ENCODE assay signal across 1 cellular context in genomic region chr4:153270361-153270760, GRCh38.
TF ChIP-seq lines count a peak whose summit lies in the region.

No MANE protein-coding gene starts in this region.

TF ChIP-seq in HepG2, 621 proteins besides CTCF, POLR2A, EP300 and RAD21 (continued from another document):
- TF ChIP-seq, protein P1, sequence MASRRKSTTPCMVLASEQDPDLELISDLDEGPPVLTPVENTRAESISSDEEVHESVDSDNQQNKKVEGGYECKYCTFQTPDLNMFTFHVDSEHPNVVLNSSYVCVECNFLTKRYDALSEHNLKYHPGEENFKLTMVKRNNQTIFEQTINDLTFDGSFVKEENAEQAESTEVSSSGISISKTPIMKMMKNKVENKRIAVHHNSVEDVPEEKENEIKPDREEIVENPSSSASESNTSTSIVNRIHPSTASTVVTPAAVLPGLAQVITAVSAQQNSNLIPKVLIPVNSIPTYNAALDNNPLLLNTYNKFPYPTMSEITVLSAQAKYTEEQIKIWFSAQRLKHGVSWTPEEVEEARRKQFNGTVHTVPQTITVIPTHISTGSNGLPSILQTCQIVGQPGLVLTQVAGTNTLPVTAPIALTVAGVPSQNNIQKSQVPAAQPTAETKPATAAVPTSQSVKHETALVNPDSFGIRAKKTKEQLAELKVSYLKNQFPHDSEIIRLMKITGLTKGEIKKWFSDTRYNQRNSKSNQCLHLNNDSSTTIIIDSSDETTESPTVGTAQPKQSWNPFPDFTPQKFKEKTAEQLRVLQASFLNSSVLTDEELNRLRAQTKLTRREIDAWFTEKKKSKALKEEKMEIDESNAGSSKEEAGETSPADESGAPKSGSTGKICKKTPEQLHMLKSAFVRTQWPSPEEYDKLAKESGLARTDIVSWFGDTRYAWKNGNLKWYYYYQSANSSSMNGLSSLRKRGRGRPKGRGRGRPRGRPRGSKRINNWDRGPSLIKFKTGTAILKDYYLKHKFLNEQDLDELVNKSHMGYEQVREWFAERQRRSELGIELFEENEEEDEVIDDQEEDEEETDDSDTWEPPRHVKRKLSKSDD (CRISPR knock-in tag; IDR thresholded peaks at IDR 0.05; ENCODE audit: low read depth), result no peak
- no peak for TF ChIP-seq KMT2A (CRISPR knock-in tag; IDR thresholded peaks at IDR 0.05)
- TF ChIP-seq NFE2 (CRISPR knock-in tag; IDR thresholded peaks at IDR 0.05), result no peak
- TF ChIP-seq ZNF691 (CRISPR knock-in tag; IDR thresholded peaks at IDR 0.05; ENCODE audit: borderline replicate concordance, low read depth), result no peak
- TF ChIP-seq ZNF605 (CRISPR knock-in tag; IDR thresholded peaks at IDR 0.05), result no peak
- TF ChIP-seq, protein P2, sequence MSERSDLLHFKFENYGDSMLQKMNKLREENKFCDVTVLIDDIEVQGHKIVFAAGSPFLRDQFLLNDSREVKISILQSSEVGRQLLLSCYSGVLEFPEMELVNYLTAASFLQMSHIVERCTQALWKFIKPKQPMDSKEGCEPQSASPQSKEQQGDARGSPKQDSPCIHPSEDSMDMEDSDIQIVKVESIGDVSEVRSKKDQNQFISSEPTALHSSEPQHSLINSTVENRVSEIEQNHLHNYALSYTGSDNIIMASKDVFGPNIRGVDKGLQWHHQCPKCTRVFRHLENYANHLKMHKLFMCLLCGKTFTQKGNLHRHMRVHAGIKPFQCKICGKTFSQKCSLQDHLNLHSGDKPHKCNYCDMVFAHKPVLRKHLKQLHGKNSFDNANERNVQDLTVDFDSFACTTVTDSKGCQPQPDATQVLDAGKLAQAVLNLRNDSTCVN (CRISPR knock-in tag; IDR thresholded peaks at IDR 0.05; ENCODE audit: borderline replicate concordance), result no peak
- no peak for TF ChIP-seq ZNF652 (CRISPR knock-in tag; IDR thresholded peaks at IDR 0.05; ENCODE audit: borderline replicate concordance, low read depth)
- no peak for TF ChIP-seq ZNF33A (CRISPR knock-in tag; IDR thresholded peaks at IDR 0.05; ENCODE audit: borderline replicate concordance)
- no peak for TF ChIP-seq ZNF781 (CRISPR knock-in tag; IDR thresholded peaks at IDR 0.05; ENCODE audit: borderline replicate concordance, not compliant biosample characterization)
